3 cellular contexts compared by ENCODE assay signal in genomic region chr12:53044896-53045571, GRCh38.
TF ChIP-seq lines count a peak whose summit lies in the region.

No MANE protein-coding gene starts in this region.

TF ChIP-seq in SK-N-SH, 30 proteins besides CTCF, POLR2A, EP300 and RAD21 (continued from another document):
- no peak for TF ChIP-seq PBX3 (IDR thresholded peaks at IDR 0.05)
- no peak for TF ChIP-seq RFX5 (IDR thresholded peaks at IDR 0.05; ENCODE audit: low read length)
- no peak for TF ChIP-seq MAX (IDR thresholded peaks at IDR 0.05; ENCODE audit: low read depth)
- TF ChIP-seq GABPA (IDR thresholded peaks at IDR 0.05; ENCODE audit: low read depth): no peak
- no peak for TF ChIP-seq NFIC (IDR thresholded peaks at IDR 0.05; ENCODE audit: borderline replicate concordance)
- TF ChIP-seq JUND (IDR thresholded peaks at IDR 0.05): no peak
- TF ChIP-seq GATA2 (CRISPR knock-in tag; IDR thresholded peaks at IDR 0.05): no peak
- TF ChIP-seq IRF3 (IDR thresholded peaks at IDR 0.05; ENCODE audit: low read depth, low read length): no peak
- no peak for TF ChIP-seq ZBTB33 (IDR thresholded peaks at IDR 0.05; ENCODE audit: borderline replicate concordance, low read depth)
- TF ChIP-seq MXI1 (IDR thresholded peaks at IDR 0.05; ENCODE audit: low read depth, low read length): no peak
- no peak for TF ChIP-seq NRF1 (IDR thresholded peaks at IDR 0.05; ENCODE audit: low read depth, low read length)
- no peak for TF ChIP-seq FOSL2 (IDR thresholded peaks at IDR 0.05; ENCODE audit: borderline replicate concordance, low read depth)
- TF ChIP-seq EZH2phosphoT487 (IDR thresholded peaks at IDR 0.05; ENCODE audit: borderline replicate concordance, low read depth): no peak
- TF ChIP-seq RXRA (IDR thresholded peaks at IDR 0.05; ENCODE audit: borderline replicate concordance, low read depth): no peak
- no peak for TF ChIP-seq USF1 (IDR thresholded peaks at IDR 0.05; ENCODE audit: borderline replicate concordance, low read depth)
- no peak for TF ChIP-seq FOXM1 (IDR thresholded peaks at IDR 0.05; ENCODE audit: low read depth)
- no peak for TF ChIP-seq TEAD4 (IDR thresholded peaks at IDR 0.05; ENCODE audit: borderline replicate concordance, insufficient read depth)
TF ChIP-seq in SK-N-SH: peak in this region for 0.

TF ChIP-seq in SK-N-SH treated with all-trans-retinoic acid at 6 μM for 48 hours, 23 proteins besides CTCF, POLR2A, EP300 and RAD21 (continued from another document):
- no peak for TF ChIP-seq CREB5 (CRISPR knock-in tag; IDR thresholded peaks at IDR 0.05; ENCODE audit: low read depth)

TF ChIP-seq in liver, 16 proteins besides CTCF, POLR2A, EP300 and RAD21 (continued from another document):
- TF ChIP-seq ZBTB33 (IDR thresholded peaks at IDR 0.05) (no peak), TAF1 (conservative IDR thresholded peaks at IDR 0.05) (no peak), ATF3 (IDR thresholded peaks at IDR 0.05) (no peak), GABPA (IDR thresholded peaks at IDR 0.05 in 1 of 2, conservative IDR thresholded peaks at IDR 0.05 in 1 of 2) (no peak), HNF4A (conservative IDR thresholded peaks at IDR 0.05) (no peak), REST (IDR thresholded peaks at IDR 0.05) (no peak), NR2F2 (IDR thresholded peaks at IDR 0.05) (no peak), FOXA2 (IDR thresholded peaks at IDR 0.05) (no peak), HNF4G (IDR thresholded peaks at IDR 0.05) (no peak), YY1 (IDR thresholded peaks at IDR 0.05) (no peak), MAX (IDR thresholded peaks at IDR 0.05) (no peak), EGR1 (IDR thresholded peaks at IDR 0.05; ENCODE audit: low read depth in 2 of 2) (no peak)
